ENCODE assay signal across 12 cellular contexts in the genomic region with DNA sequence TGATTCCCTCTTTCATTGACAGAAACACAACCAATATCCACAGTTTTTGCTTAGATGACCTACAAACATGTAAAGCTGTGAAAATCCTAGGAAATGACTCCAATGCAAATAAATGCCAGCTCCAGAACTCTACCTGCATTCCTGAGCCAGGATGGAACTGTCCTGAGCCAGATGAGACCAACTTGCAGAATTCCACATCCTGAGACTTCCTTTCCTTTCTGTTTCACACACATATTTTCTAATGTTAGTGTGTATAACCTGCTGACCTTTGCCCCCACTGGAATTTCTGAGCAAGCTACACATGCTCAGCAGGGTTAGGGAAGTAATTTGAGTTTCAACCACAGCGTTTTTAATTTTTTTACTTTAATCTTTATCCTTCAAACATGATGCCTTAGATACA.
DNase-seq lines count a peak whose midpoint lies in the region; ATAC-seq and TF ChIP-seq lines count a peak whose summit lies in the region.
"Had no signal": no experiment of that assay in that cellular context is flagged by ENCODE, and none has a peak within 500 bp of the region (broad histone marks: within the 10 kb centered on the region; RNA-seq: fewer than 3 reads in every experiment).

No MANE protein-coding gene starts in this region.

- TF ChIP-seq CTCF in type B pancreatic cell (conservative IDR thresholded peaks at IDR 0.05) (no peak), esophagus muscularis mucosa (IDR thresholded peaks at IDR 0.05) (no peak)

- H3K36me3 Mint-ChIP-seq in type B pancreatic cell (no peaks in the 10 kb centered on the region), immature natural killer cell (no peaks in the 10 kb centered on the region)
- H3K36me3 Mint-ChIP-seq: activated naive CD4-positive, alpha-beta T cell treated with anti-CD3 and anti-CD28 coated beads, Interleukin-2, amount 50 U/mL, for 72 hours had no signal

- H3K27ac ChIP-seq in Karpas-422 (ENCODE audit: low read length) (no peak overlapping the region), esophagus muscularis mucosa (replicated peaks in 1 of 4) (no peak overlapping the region)
- H3K27ac ChIP-seq: psoas muscle had no signal

- intact Hi-C loops in left cardiac atrium (cut with DNase I), result no loop called here
- intact Hi-C loops in esophagus muscularis mucosa (cut with DNase I), result no loop called here

- H3K4me1 Mint-ChIP-seq in type B pancreatic cell (ENCODE audit: unreplicated experiment) (peaks cover 30% of the 10 kb centered on the region), immature natural killer cell (no peaks in the 10 kb centered on the region)

- no peak for TF ChIP-seq POLR2A in esophagus muscularis mucosa (IDR thresholded peaks at IDR 0.05; ENCODE audit: low read depth)

- H3K27ac Mint-ChIP-seq in type B pancreatic cell, result peak overlapping the region; percentile 40
- no peak overlapping the region for H3K27ac Mint-ChIP-seq in immature natural killer cell
- H3K27ac Mint-ChIP-seq: activated naive CD4-positive, alpha-beta T cell treated with anti-CD3 and anti-CD28 coated beads, Interleukin-2, amount 50 U/mL, for 72 hours had no signal

- no peaks in the 10 kb centered on the region for H3K9me2 ChIP-seq in Karpas-422 (replicated peaks; ENCODE audit: insufficient read depth, low read length)

- 60% methylated on average over 1 of the region's 1 CpG for WGBS in esophagus muscularis mucosa

- no peaks in the 10 kb centered on the region for H4K20me1 ChIP-seq in Karpas-422 (ENCODE audit: insufficient read depth, low read depth, low read length)

- H3K9me3 ChIP-seq in Karpas-422 (ENCODE audit: low read length) (no peaks in the 10 kb centered on the region), esophagus muscularis mucosa (no peaks in the 10 kb centered on the region)
- H3K9me3 ChIP-seq: psoas muscle had no signal

- no peak overlapping the region for H3K4me2 ChIP-seq in Karpas-422 (ENCODE audit: low read depth, low read length, poor library complexity, severe bottlenecking)

- H3K4me3 ChIP-seq in Karpas-422 (ENCODE audit: low read length), result no peak overlapping the region
- H3K4me3 ChIP-seq in esophagus muscularis mucosa, result no peak overlapping the region
- H3K4me3 ChIP-seq: psoas muscle had no signal

- no peak overlapping the region for H3K4me3 Mint-ChIP-seq in type B pancreatic cell
- H3K4me3 Mint-ChIP-seq in immature natural killer cell, result no peak overlapping the region

- H3K27me3 Mint-ChIP-seq in type B pancreatic cell (no peaks in the 10 kb centered on the region), immature natural killer cell (ENCODE audit: low read depth in 3 of 3) (peaks cover 0 to 6% (median 2%) of the 10 kb centered on the region in 3 donors)

- no peaks in the 10 kb centered on the region for H3K79me2 ChIP-seq in Karpas-422 (ENCODE audit: low read length)

- H3K36me3 ChIP-seq in Karpas-422 (ENCODE audit: insufficient read depth, low read length) (no peaks in the 10 kb centered on the region), esophagus muscularis mucosa (no peaks in the 10 kb centered on the region)

- TF ChIP-seq EP300 in esophagus muscularis mucosa (IDR thresholded peaks at IDR 0.05), result no peak

- DNase-seq in Karpas-422 (peak; percentile 7), astrocyte of the hippocampus (ENCODE audit: low read depth, low spot score) (peak; percentile 18), kidney glomerular epithelial cell (lab: John Stamatoyannopoulos, UW) (peak; percentile 77), type B pancreatic cell (ENCODE audit: extremely low spot score, unreplicated experiment) (no peak), immature natural killer cell (no peak), left cardiac atrium (no peak), esophagus muscularis mucosa (ENCODE audit: extremely low spot score) (no peak)
- DNase-seq: H7, NCI-H524, psoas muscle, SHP77 had no signal

- no peak overlapping the region for H2AFZ ChIP-seq in Karpas-422 (ENCODE audit: low read length)

- H3K27me3 ChIP-seq in Karpas-422 (ENCODE audit: low read length) (no peaks in the 10 kb centered on the region), esophagus muscularis mucosa (no peaks in the 10 kb centered on the region)

- H3K9me3 Mint-ChIP-seq in type B pancreatic cell (no peaks in the 10 kb centered on the region), immature natural killer cell (peaks cover 0 to 3% (median 0%) of the 10 kb centered on the region in 6 donors)
- H3K9me3 Mint-ChIP-seq: activated naive CD4-positive, alpha-beta T cell treated with anti-CD3 and anti-CD28 coated beads, Interleukin-2, amount 50 U/mL, for 72 hours had no signal

- no peak overlapping the region for H3K9ac ChIP-seq in Karpas-422 (ENCODE audit: low read length)

- ATAC-seq in left cardiac atrium, result no peak
- ATAC-seq: activated naive CD4-positive, alpha-beta T cell treated with anti-CD3 and anti-CD28 coated beads, Interleukin-2, amount 50 U/mL, for 72 hours had no signal

- H3K4me1 ChIP-seq in Karpas-422 (ENCODE audit: low read length), result no peaks in the 10 kb centered on the region
- H3K4me1 ChIP-seq in esophagus muscularis mucosa, result no peaks in the 10 kb centered on the region
- H3K4me1 ChIP-seq: psoas muscle had no signal

Comparison
In these comparisons a context has a peak if more than half of its experiments do, and no peak if none do; other contexts are left out.
1. DNase-seq: peak in Karpas-422 (single experiment), astrocyte of the hippocampus (single experiment) and kidney glomerular epithelial cell (single experiment); none in type B pancreatic cell (single experiment), immature natural killer cell (0 of 3), left cardiac atrium (single experiment) and esophagus muscularis mucosa (single experiment).